In genomic region chr2:74921236-74921736, GRCh38 we compare ENCODE assay signal across 28 cellular contexts. TPM values are rescaled to one million over a fixed set of nuclear protein-coding genes. Genes with fewer than 3 reads are reported as not detected.
DNase-seq lines count a peak whose midpoint lies in the region; ATAC-seq and TF ChIP-seq lines count a peak whose summit lies in the region.
"Had no signal": no experiment of that assay in that cellular context is flagged by ENCODE, and none has a peak within 500 bp of the region (broad histone marks: within the 10 kb centered on the region; RNA-seq: fewer than 3 reads in every experiment).

No MANE protein-coding gene starts in this region.

- H3K27me3 ChIP-seq in BLaER1 treated with 17β-estradiol and CSF1 and Interleukin-3, amounts not matched to agents 10 nM and 100 nM, result no peaks in the 10 kb centered on the region
- H3K27me3 ChIP-seq in H9 (ENCODE audit: insufficient read depth, low read length) (no peaks in the 10 kb centered on the region), mesendoderm (ENCODE audit: insufficient read depth, low read length, poor library complexity) (no peaks in the 10 kb centered on the region), esophagus squamous epithelium (peaks cover 0 to 36% (median 0%) of the 10 kb centered on the region in 4 donors), aorta (ENCODE audit: control insufficient read depth in 1 of 2, insufficient read depth in 2 of 2, low read length in 1 of 2) (no peaks in the 10 kb centered on the region)
- H3K27me3 ChIP-seq: breast epithelium, neutrophil, vagina had no signal

- no peaks in the 10 kb centered on the region for H3K36me3 Mint-ChIP-seq in H9 (ENCODE audit: insufficient read depth in 1 of 3, low read depth in 3 of 3)
- H3K36me3 Mint-ChIP-seq in T-helper 17 cell (ENCODE audit: low read depth), result peaks cover 9% of the 10 kb centered on the region
- H3K36me3 Mint-ChIP-seq: activated naive CD4-positive, alpha-beta T cell treated with anti-CD3 and anti-CD28 coated beads, Interleukin-2, amount 50 U/mL, for 72 hours; CD8-positive, alpha-beta T cell had no signal

- DNase-seq in H9 (no peak), T-helper 17 cell (no peak), mesendoderm (peak; percentile 38), esophagus squamous epithelium (lab: John Stamatoyannopoulos, UW) (no peak), aorta (no peak)
- DNase-seq in activated CD8-positive, alpha-beta memory T cell treated with anti-CD3 and anti-CD28 coated beads for 24 hours, result no peak
- DNase-seq: ACHN; activated CD4-positive, alpha-beta T cell treated with anti-CD3 and anti-CD28 coated beads for 4 hours; amygdala; CD8-positive, alpha-beta T cell; left ventricle myocardium inferior; NCI-H1436 treated with DMSO at 0.1 percent for 48 hours; NCI-H2081 treated with DMSO at 0.1 percent for 48 hours; NCI-H226; NCI-H526 treated with DMSO at 0.1 percent for 48 hours; PC-9; stimulated activated CD8-positive, alpha-beta memory T cell treated with anti-CD3 and anti-CD28 coated beads, Interleukin-4, amount 100 ng/mL, for 48 hours had no signal

- no peak overlapping the region for H3K18ac ChIP-seq in H9 (ENCODE audit: insufficient read length, low read depth, low read length)
- no peak overlapping the region for H3K18ac ChIP-seq in mesendoderm (ENCODE audit: low read length)

- peak overlapping the region in 7 of 11 experiments; percentile 54 to 86 (median 75); a peak in 11 of 22 replicates for H3K4me2 ChIP-seq in BLaER1 treated with 17β-estradiol and CSF1 and Interleukin-3, amounts not matched to agents 10 nM and 100 nM
- H3K4me2 ChIP-seq in H9 (ENCODE audit: insufficient read depth, insufficient read length, low read length), result no peak overlapping the region
- no peak overlapping the region for H3K4me2 ChIP-seq in mesendoderm (ENCODE audit: low read length)
- H3K4me2 ChIP-seq: PC-9 had no signal

- peaks cover 5 to 6% of the 10 kb centered on the region in 2 experiments for H3K4me1 Mint-ChIP-seq in H9
- H3K4me1 Mint-ChIP-seq in T-helper 17 cell, result peaks cover 14% of the 10 kb centered on the region

- H2BK15ac ChIP-seq in H9 (ENCODE audit: low read depth, low read length) (no peak overlapping the region), mesendoderm (replicated peaks; ENCODE audit: low read depth) (no peak overlapping the region)

- no peaks in the 10 kb centered on the region for H3K36me3 ChIP-seq in BLaER1 treated with 17β-estradiol and CSF1 and Interleukin-3, amounts not matched to agents 10 nM and 100 nM
- no peaks in the 10 kb centered on the region for H3K36me3 ChIP-seq in mesendoderm (ENCODE audit: control insufficient read depth, insufficient read depth, low read length)
- H3K36me3 ChIP-seq in esophagus squamous epithelium, result no peaks in the 10 kb centered on the region
- no peaks in the 10 kb centered on the region for H3K36me3 ChIP-seq in aorta (ENCODE audit: control insufficient read depth in 1 of 2, insufficient read depth in 2 of 2, low read length in 1 of 2)
- H3K36me3 ChIP-seq: breast epithelium, left ventricle myocardium inferior, neutrophil, prostate gland, vagina had no signal

- no peaks in the 10 kb centered on the region for H4K20me1 ChIP-seq in BLaER1 treated with 17β-estradiol and CSF1 and Interleukin-3, amounts not matched to agents 10 nM and 100 nM
- no peaks in the 10 kb centered on the region for H4K20me1 ChIP-seq in H9 (ENCODE audit: control insufficient read depth, insufficient read depth, insufficient read length)

- H3K79me2 ChIP-seq in H9 (ENCODE audit: insufficient read depth, low read length), result no peaks in the 10 kb centered on the region
- H3K79me2 ChIP-seq in mesendoderm (ENCODE audit: control insufficient read depth, insufficient read depth, low read length), result no peaks in the 10 kb centered on the region

- intact Hi-C loops in esophagus squamous epithelium (cut with DNase I) (loop anchor here (10.0 kb wide), 1 partner anchor 484 kb away; no protein-coding TSS in a partner anchor), aorta (cut with DNase I) (no loop called here)

- H3K56ac ChIP-seq in H9 (ENCODE audit: insufficient read length, low read depth, low read length), result no peak overlapping the region
- H3K56ac ChIP-seq in mesendoderm (ENCODE audit: low read length), result no peak overlapping the region

- H3K4me3 ChIP-seq in BLaER1 treated with 17β-estradiol and CSF1 and Interleukin-3, amounts not matched to agents 10 nM and 100 nM, result no peak overlapping the region
- H3K4me3 ChIP-seq in mesendoderm (ENCODE audit: low read length), result no peak overlapping the region
- H3K4me3 ChIP-seq in esophagus squamous epithelium, result no peak overlapping the region
- H3K4me3 ChIP-seq in aorta (ENCODE audit: low read length in 2 of 2), result no peak overlapping the region
- H3K4me3 ChIP-seq: breast epithelium, left ventricle myocardium inferior, PC-9, prostate gland, vagina had no signal

- no peak for TF ChIP-seq POLR2A in esophagus squamous epithelium (IDR thresholded peaks at IDR 0.05)

- no peak overlapping the region for H4K8ac ChIP-seq in H9 (replicated peaks; ENCODE audit: insufficient read length, low read depth, low read length)
- no peak overlapping the region for H4K8ac ChIP-seq in mesendoderm (ENCODE audit: low read depth, low read length)

- H3K27ac ChIP-seq in BLaER1 treated with 17β-estradiol and CSF1 and Interleukin-3, amounts not matched to agents 10 nM and 100 nM, result peak overlapping the region in 6 of 11 experiments; percentile 69 to 85 (median 78); a peak in 8 of 22 replicates
- H3K27ac ChIP-seq in H9 (ENCODE audit: insufficient read length, low read depth, low read length) (no peak overlapping the region), mesendoderm (ENCODE audit: low read depth, low read length) (no peak overlapping the region), esophagus squamous epithelium (no peak overlapping the region), aorta (ENCODE audit: low read depth in 1 of 2, low read length in 2 of 2) (no peak overlapping the region)
- H3K27ac ChIP-seq: breast epithelium, left ventricle myocardium inferior, PC-9, prostate gland, vagina had no signal

- TF ChIP-seq CTCF in H9 (conservative IDR thresholded peaks at IDR 0.05) (peak; percentile 15; the same call in 1 of the 3 replicates), esophagus squamous epithelium (IDR thresholded peaks at IDR 0.05) (no peak)

- H4K5ac ChIP-seq in H9 (ENCODE audit: insufficient read length, low read depth, low read length) (no peak overlapping the region), mesendoderm (ENCODE audit: low read length) (no peak overlapping the region)

- H3K23ac ChIP-seq in H9 (ENCODE audit: insufficient read length, low read depth, low read length), result no peak overlapping the region
- H3K23ac ChIP-seq in mesendoderm (ENCODE audit: low read length), result no peak overlapping the region

- no peak overlapping the region for H4K91ac ChIP-seq in H9 (ENCODE audit: insufficient read length, low read depth, low read length)

- H2BK120ac ChIP-seq in H9 (ENCODE audit: low read depth, low read length, poor library complexity, severe bottlenecking) (no peak overlapping the region), mesendoderm (ENCODE audit: low read depth, low read length) (no peak overlapping the region)

- H3K4me3 Mint-ChIP-seq in H9, result peak overlapping the region in 1 of 2 experiments; percentile 14; a peak in 1 of 5 replicates
- H3K4me3 Mint-ChIP-seq in T-helper 17 cell, result no peak overlapping the region
- H3K4me3 Mint-ChIP-seq: B cell; CD8-positive, alpha-beta T cell; stimulated activated naive CD8-positive, alpha-beta T cell treated with anti-CD3 and anti-CD28 coated beads, Interleukin-15, Interleukin-2, amounts not matched to agents 100 ng/mL and 50 ng/mL, for 24 hours had no signal

- peaks cover 0 to 14% (median 0%) of the 10 kb centered on the region in 11 experiments; a peak in 5 of 22 replicates for H3K9me3 ChIP-seq in BLaER1 treated with 17β-estradiol and CSF1 and Interleukin-3, amounts not matched to agents 10 nM and 100 nM (replicated peaks in 1 of 11)
- H3K9me3 ChIP-seq in H9 (ENCODE audit: control insufficient read depth, low read depth, low read length) (no peaks in the 10 kb centered on the region), T-helper 17 cell (ENCODE audit: control insufficient read depth, low read length, poor library complexity, severe bottlenecking) (no peaks in the 10 kb centered on the region), esophagus squamous epithelium (no peaks in the 10 kb centered on the region), aorta (ENCODE audit: control insufficient read depth, low read length) (no peaks in the 10 kb centered on the region)
- H3K9me3 ChIP-seq: breast epithelium, left ventricle myocardium inferior, neutrophil, prostate gland, vagina had no signal

- H3K27me3 Mint-ChIP-seq in H9 (ENCODE audit: low read depth), result peaks cover 18% of the 10 kb centered on the region
- H3K27me3 Mint-ChIP-seq in T-helper 17 cell, result peaks cover 40% of the 10 kb centered on the region

- no peak overlapping the region for H3K14ac ChIP-seq in H9 (ENCODE audit: insufficient read depth, low read length)

- WGBS in H9 (ENCODE audit: extremely low coverage, insufficient read length, low lambda C conversion rate), result no CpG with 5 or more reads among the region's 2 CpGs
- no CpG with 5 or more reads among the region's 2 CpGs for whole genome bisulfite sequencing in mesendoderm (ENCODE audit: extremely low coverage, insufficient coverage, low lambda C conversion rate)
- WGBS in esophagus squamous epithelium, 2 donors, result 88 to 96% methylated on average over 2 of the region's 2 CpGs
- 93 to 95% methylated on average over 2 of the region's 2 CpGs for WGBS in aorta, 2 donors

- H3K4ac ChIP-seq in H9 (ENCODE audit: low read depth, low read length) (no peak overlapping the region), mesendoderm (ENCODE audit: low read depth, low read length) (no peak overlapping the region)

- H2AK5ac ChIP-seq in H9 (ENCODE audit: insufficient read length, low read length) (no peak overlapping the region), mesendoderm (ENCODE audit: low read length) (no peak overlapping the region)

- no peak overlapping the region for H2BK12ac ChIP-seq in H9 (ENCODE audit: insufficient read length, low read depth, low read length)

- peaks cover 15 to 55% (median 35%) of the 10 kb centered on the region in 10 experiments for H3K4me1 ChIP-seq in BLaER1 treated with 17β-estradiol and CSF1 and Interleukin-3, amounts not matched to agents 10 nM and 100 nM
- no peaks in the 10 kb centered on the region for H3K4me1 ChIP-seq in H9 (ENCODE audit: insufficient read depth, low read length)
- no peaks in the 10 kb centered on the region for H3K4me1 ChIP-seq in mesendoderm (ENCODE audit: control insufficient read depth, low read depth, low read length)
- H3K4me1 ChIP-seq in esophagus squamous epithelium, result peaks cover 0 to 9% (median 0%) of the 10 kb centered on the region in 3 donors
- no peaks in the 10 kb centered on the region for H3K4me1 ChIP-seq in aorta (ENCODE audit: control insufficient read depth in 1 of 2, insufficient read depth in 2 of 2, low read length in 2 of 2)
- H3K4me1 ChIP-seq: breast epithelium, prostate gland had no signal

- H3T11ph ChIP-seq in H9 (ENCODE audit: low read length), result no peak overlapping the region

- H2BK5ac ChIP-seq in H9 (ENCODE audit: insufficient read length, low read length) (no peak overlapping the region), mesendoderm (ENCODE audit: low read length) (no peak overlapping the region)

- peaks cover 3% of the 10 kb centered on the region for H3K23me2 ChIP-seq in H9 (ENCODE audit: insufficient read length, low read depth, low read length, poor library complexity, severe bottlenecking)

- H3K79me1 ChIP-seq in H9 (ENCODE audit: insufficient read depth, low read depth, low read length, poor library complexity, severe bottlenecking) (no peaks in the 10 kb centered on the region), mesendoderm (ENCODE audit: low read length) (no peaks in the 10 kb centered on the region)

- H2BK20ac ChIP-seq in H9 (ENCODE audit: low read depth, low read length, poor library complexity, severe bottlenecking), result no peak overlapping the region

- H3K9me3 Mint-ChIP-seq in H9, result no peaks in the 10 kb centered on the region
- H3K9me3 Mint-ChIP-seq: activated naive CD4-positive, alpha-beta T cell treated with anti-CD3 and anti-CD28 coated beads, Interleukin-2, amount 50 U/mL, for 72 hours; CD8-positive, alpha-beta T cell; stimulated activated naive CD8-positive, alpha-beta T cell treated with anti-CD3 and anti-CD28 coated beads, Interleukin-15, Interleukin-2, amounts not matched to agents 100 ng/mL and 50 ng/mL, for 24 hours had no signal

- H3K27ac Mint-ChIP-seq in H9 (peak overlapping the region in 1 of 3 experiments; percentile 8; a peak in 1 of 7 replicates), T-helper 17 cell (peak overlapping the region; percentile 11)
- H3K27ac Mint-ChIP-seq: activated naive CD4-positive, alpha-beta T cell treated with anti-CD3 and anti-CD28 coated beads, Interleukin-2, amount 50 U/mL, for 72 hours; B cell; CD8-positive, alpha-beta T cell; stimulated activated naive CD8-positive, alpha-beta T cell treated with anti-CD3 and anti-CD28 coated beads, Interleukin-15, Interleukin-2, amounts not matched to agents 100 ng/mL and 50 ng/mL, for 24 hours had no signal

- no peak overlapping the region for H2AFZ ChIP-seq in H9 (ENCODE audit: low read length)
- H2AFZ ChIP-seq: PC-9 had no signal

- H3K9ac ChIP-seq in BLaER1 treated with 17β-estradiol and CSF1 and Interleukin-3, amounts not matched to agents 10 nM and 100 nM, result no peak overlapping the region
- H3K9ac ChIP-seq in H9 (ENCODE audit: extremely low read depth, insufficient read length, low read length) (no peak overlapping the region), mesendoderm (ENCODE audit: low read length) (no peak overlapping the region)

- ATAC-seq in T-helper 17 cell (no peak), aorta (ENCODE audit: low FRiP score) (no peak), HG03175 (IDR thresholded peaks at IDR 0.05; ENCODE audit: unreplicated experiment) (no peak)
- ATAC-seq: activated naive CD4-positive, alpha-beta T cell treated with anti-CD3 and anti-CD28 coated beads, Interleukin-2, amount 50 U/mL, for 72 hours; CD8-positive, alpha-beta T cell; HCT116; sciatic nerve had no signal

RNA-seq across cellular contexts. Expression of gene POLE4, which starts 37.2 kb away (rescaled TPM):
- total RNA-seq in H9 (2021) (34.4 and 44.7 TPM in 2 replicates), T-helper 17 cell (10 to 100 TPM; 27.4 to 39.4 TPM), esophagus squamous epithelium (10 to 100 TPM; 14.3 to 30.8 (median 20.3) TPM), aorta (10 to 100 TPM; 57.3 to 59.3 TPM)
- 31.7 TPM for polyA plus RNA-seq in mesendoderm (2013, experiment 1 of 2)
- 29.4 TPM for polyA plus RNA-seq in mesendoderm (2013, experiment 2 of 2)
- 100 to 1,000 TPM in 1 of 2 donors, 10 to 100 TPM in 1; 55.9 to 146 TPM for polyA plus RNA-seq in aorta

Comparison
In these comparisons a context has a peak if more than half of its experiments do, and no peak if none do; other contexts are left out.
1. H3K27ac ChIP-seq: peak in BLaER1 treated with 17β-estradiol and CSF1 and Interleukin-3, amounts not matched to agents 10 nM and 100 nM (6 of 11); none in H9 (single experiment), mesendoderm (single experiment), esophagus squamous epithelium (0 of 4) and aorta (0 of 2).
2. H3K4me2 ChIP-seq: peak in BLaER1 treated with 17β-estradiol and CSF1 and Interleukin-3, amounts not matched to agents 10 nM and 100 nM (7 of 11); none in H9 (single experiment) and mesendoderm (single experiment).